In the genomic region with DNA sequence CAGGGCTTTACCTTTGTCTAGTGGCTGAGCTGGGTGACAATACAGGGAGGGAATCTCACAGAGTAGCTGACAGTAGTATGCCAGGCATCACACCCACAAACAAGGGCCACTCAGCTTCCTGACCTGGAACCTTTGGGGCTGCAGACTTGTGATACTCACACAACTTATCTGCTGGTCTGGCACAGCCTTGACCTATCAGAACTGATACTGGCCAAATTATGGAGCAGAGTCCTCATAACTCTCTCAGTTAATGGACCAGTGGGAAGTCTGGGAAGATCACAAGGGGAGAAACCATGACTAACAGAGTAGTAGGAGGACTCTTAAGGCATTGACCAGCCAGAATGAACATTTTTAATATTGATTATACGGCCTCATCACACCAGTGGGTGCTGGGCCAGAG, we compare ENCODE assay signal across 19 cellular contexts. TPM values are rescaled to one million over a fixed set of nuclear protein-coding genes. Genes with fewer than 3 reads are reported as not detected.
DNase-seq lines count a peak whose midpoint lies in the region; ATAC-seq and TF ChIP-seq lines count a peak whose summit lies in the region.
"Had no signal": no experiment of that assay in that cellular context is flagged by ENCODE, and none has a peak within 500 bp of the region (broad histone marks: within the 10 kb centered on the region; RNA-seq: fewer than 3 reads in every experiment).

No MANE protein-coding gene starts in this region.

- TF ChIP-seq POLR2A in IMR-90 (IDR thresholded peaks at IDR 0.05; ENCODE audit: low read depth, low read length): no peak
- TF ChIP-seq POLR2A in vagina (IDR thresholded peaks at IDR 0.05): no peak

- H3K4me3 Mint-ChIP-seq in activated CD8-positive, alpha-beta memory T cell treated with anti-CD3 and anti-CD28 coated beads, Interleukin-2, amount 10 ng/mL, durations not matched to agents 7 days and 5 days: no peak overlapping the region
- H3K4me3 Mint-ChIP-seq: B cell; CD4-positive, alpha-beta T cell; CD8-positive, alpha-beta T cell had no signal

- no peak for ATAC-seq in activated CD8-positive, alpha-beta memory T cell treated with anti-CD3 and anti-CD28 coated beads, Interleukin-2, amount 10 ng/mL, durations not matched to agents 7 days and 5 days
- ATAC-seq in IMR-90 (ENCODE audit: low read depth) (peak; percentile 21; the same call in 1 of the 2 replicates), GM21390 (IDR thresholded peaks at IDR 0.05; ENCODE audit: unreplicated experiment) (no peak)
- no peak for ATAC-seq in activated CD4-positive, CD25-positive, alpha-beta regulatory T cell treated with anti-CD3 and anti-CD28 coated beads, Interleukin-2, amount 50 U/mL, for 24 hours
- ATAC-seq: CD8-positive, alpha-beta T cell had no signal

- no peak overlapping the region for H3K9ac ChIP-seq in IMR-90 (ENCODE audit: low read depth, low read length)
- H3K9ac ChIP-seq: BLaER1 treated with 17β-estradiol and CSF1 and Interleukin-3, amounts not matched to agents 10 nM and 100 nM had no signal

- H4K5ac ChIP-seq in IMR-90 (ENCODE audit: low read depth, low read length): no peak overlapping the region

- no peak overlapping the region for H3K4ac ChIP-seq in IMR-90 (ENCODE audit: low read depth, low read length)

- no peak overlapping the region for H4K8ac ChIP-seq in IMR-90 (ENCODE audit: low read depth in 2 of 2, low read length in 2 of 2)

- no peaks in the 10 kb centered on the region for H3K9me1 ChIP-seq in IMR-90 (ENCODE audit: insufficient read depth, low read length)

- no peak overlapping the region for H3K23ac ChIP-seq in IMR-90 (ENCODE audit: low read depth, low read length)

- H2BK5ac ChIP-seq in IMR-90 (ENCODE audit: low read depth, low read length, poor library complexity, severe bottlenecking): no peak overlapping the region

- H3K9me3 Mint-ChIP-seq in activated CD8-positive, alpha-beta memory T cell treated with anti-CD3 and anti-CD28 coated beads, Interleukin-2, amount 10 ng/mL, durations not matched to agents 7 days and 5 days (ENCODE audit: low read depth): peaks cover 10% of the 10 kb centered on the region

- H3K27ac ChIP-seq in IMR-90 (ENCODE audit: insufficient read depth, low read length) (no peak overlapping the region), vagina (no peak overlapping the region)
- H3K27ac ChIP-seq: BLaER1 treated with 17β-estradiol and CSF1 and Interleukin-3, amounts not matched to agents 10 nM and 100 nM; C4-2B had no signal

- H3K27me3 ChIP-seq in IMR-90 (ENCODE audit: control insufficient read depth, insufficient read depth, low read length) (peaks cover 8% of the 10 kb centered on the region), vagina (no peaks in the 10 kb centered on the region)
- H3K27me3 ChIP-seq: BLaER1 treated with 17β-estradiol and CSF1 and Interleukin-3, amounts not matched to agents 10 nM and 100 nM had no signal

- H3K36me3 ChIP-seq in IMR-90 (ENCODE audit: control insufficient read depth, insufficient read depth, low read length): no peaks in the 10 kb centered on the region
- H3K36me3 ChIP-seq in vagina: no peaks in the 10 kb centered on the region
- H3K36me3 ChIP-seq: BLaER1 treated with 17β-estradiol and CSF1 and Interleukin-3, amounts not matched to agents 10 nM and 100 nM had no signal

- no CpG with 5 or more reads among the region's 1 CpG for WGBS in IMR-90 (ENCODE audit: extremely low coverage in 2 of 2, insufficient read length in 1 of 2), 2 experiments

- H2AK9ac ChIP-seq in IMR-90 (replicated peaks; ENCODE audit: low read depth, low read length, poor library complexity): no peak overlapping the region

- no peaks in the 10 kb centered on the region for H3K36me3 Mint-ChIP-seq in activated CD8-positive, alpha-beta memory T cell treated with anti-CD3 and anti-CD28 coated beads, Interleukin-2, amount 10 ng/mL, durations not matched to agents 7 days and 5 days

- H3K9me3 ChIP-seq in IMR-90 (ENCODE audit: control insufficient read depth, insufficient read depth, low read length) (peaks cover 3% of the 10 kb centered on the region), vagina (no peaks in the 10 kb centered on the region)

- dilution Hi-C loops in IMR-90 (cut with HindIII; ENCODE audit: low sequenced_read_pairs, unreplicated experiment): no loop called here

- peaks cover 18% of the 10 kb centered on the region for H3K27me3 Mint-ChIP-seq in activated CD8-positive, alpha-beta memory T cell treated with anti-CD3 and anti-CD28 coated beads, Interleukin-2, amount 10 ng/mL, durations not matched to agents 7 days and 5 days

- no peaks in the 10 kb centered on the region for H3K4me1 ChIP-seq in IMR-90 (ENCODE audit: control insufficient read depth, insufficient read depth, low read length)
- no peaks in the 10 kb centered on the region for H3K4me1 ChIP-seq in vagina
- H3K4me1 ChIP-seq: Caco-2 had no signal

- H2BK120ac ChIP-seq in IMR-90 (ENCODE audit: low read depth, low read length): no peak overlapping the region

- no peaks in the 10 kb centered on the region for H4K20me1 ChIP-seq in IMR-90 (ENCODE audit: insufficient read depth, low read length)
- H4K20me1 ChIP-seq: BLaER1 treated with 17β-estradiol and CSF1 and Interleukin-3, amounts not matched to agents 10 nM and 100 nM had no signal

- H2BK20ac ChIP-seq in IMR-90 (ENCODE audit: low read depth, low read length): no peak overlapping the region

- in situ Hi-C loops in IMR-90 (cut with MboI; ENCODE audit: low sequenced_read_pairs): no loop called here

- H2AK5ac ChIP-seq in IMR-90 (ENCODE audit: low read depth, low read length): no peak overlapping the region

- no peak overlapping the region for H3K4me2 ChIP-seq in IMR-90 (ENCODE audit: low read depth, low read length)
- H3K4me2 ChIP-seq: BLaER1 treated with 17β-estradiol and CSF1 and Interleukin-3, amounts not matched to agents 10 nM and 100 nM had no signal

- H2BK15ac ChIP-seq in IMR-90 (ENCODE audit: low read depth, low read length): no peak overlapping the region

- no peak overlapping the region for H3K14ac ChIP-seq in IMR-90 (replicated peaks; ENCODE audit: low read depth, low read length)

- DNase-seq in activated CD8-positive, alpha-beta memory T cell treated with anti-CD3 and anti-CD28 coated beads, Interleukin-2, amount 10 ng/mL, durations not matched to agents 7 days and 5 days: peak; percentile 1
- no peak for DNase-seq in activated CD8-positive, alpha-beta memory T cell treated with anti-CD3 and anti-CD28 coated beads for 24 hours
- no peak for DNase-seq in IMR-90
- peak; percentile 28 for DNase-seq in islet precursor cell
- DNase-seq in vagina (ENCODE audit: extremely low spot score in 2 of 2): peak; percentile 25 to 77
- no peak for DNase-seq in activated T-cell treated with anti-CD3 and anti-CD28 coated beads for 4 hours
- DNase-seq: 8988T; AML-193; Caco-2; Calu3; CD4-positive, alpha-beta T cell; CD8-positive, alpha-beta T cell; DMS79 treated with DMSO at 0.1 percent for 48 hours; GF-D8 had no signal

- H3K79me1 ChIP-seq in IMR-90 (ENCODE audit: low read depth in 1 of 2, low read length in 2 of 2): no peaks in the 10 kb centered on the region

- no peak overlapping the region for H3K56ac ChIP-seq in IMR-90 (ENCODE audit: extremely low read depth, insufficient read depth, low read length)

- POLR2A ChIA-PET in IMR-90 (lab: Charles Lee; ENCODE audit: unreplicated experiment): no interaction called here

- peaks cover 2% of the 10 kb centered on the region for H3K4me1 Mint-ChIP-seq in activated CD8-positive, alpha-beta memory T cell treated with anti-CD3 and anti-CD28 coated beads, Interleukin-2, amount 10 ng/mL, durations not matched to agents 7 days and 5 days

- intact Hi-C loops in IMR-90 (cut with micrococcal nuclease): no loop called here
- intact Hi-C loops in vagina (cut with DNase I): no loop called here

- TF ChIP-seq RAD21 in IMR-90 (IDR thresholded peaks at IDR 0.05; ENCODE audit: low read length): no peak

- BruUV-seq in IMR-90 (replicated peaks; lab: Mats Ljungman, UMichigan): no TSS peak

- CTCF ChIA-PET in activated CD8-positive, alpha-beta memory T cell treated with anti-CD3 and anti-CD28 coated beads, Interleukin-2, amount 10 ng/mL, durations not matched to agents 7 days and 5 days (lab: Charles Lee): no interaction called here
- CTCF ChIA-PET in IMR-90 (lab: Yijun Ruan, JAX): no interaction called here

- H3K18ac ChIP-seq in IMR-90 (ENCODE audit: low read depth, low read length): no peak overlapping the region

- no peak overlapping the region for H3K27ac Mint-ChIP-seq in activated CD8-positive, alpha-beta memory T cell treated with anti-CD3 and anti-CD28 coated beads, Interleukin-2, amount 10 ng/mL, durations not matched to agents 7 days and 5 days
- H3K27ac Mint-ChIP-seq: B cell; CD4-positive, alpha-beta T cell; CD8-positive, alpha-beta T cell had no signal

- TF ChIP-seq CTCF in IMR-90 (conservative IDR thresholded peaks at IDR 0.05; ENCODE audit: low read depth, low read length) (no peak), vagina (IDR thresholded peaks at IDR 0.05) (no peak)

- no peak overlapping the region for H2AFZ ChIP-seq in IMR-90 (replicated peaks; ENCODE audit: low read length, poor library complexity)

- H4K91ac ChIP-seq in IMR-90 (ENCODE audit: insufficient read depth, low read depth, low read length): no peak overlapping the region

- H3K4me3 ChIP-seq in IMR-90 (ENCODE audit: insufficient read depth, low read depth, low read length): no peak overlapping the region
- no peak overlapping the region for H3K4me3 ChIP-seq in vagina
- H3K4me3 ChIP-seq: BLaER1 treated with 17β-estradiol and CSF1 and Interleukin-3, amounts not matched to agents 10 nM and 100 nM had no signal

TF ChIP-seq in IMR-90, 13 proteins besides CTCF, POLR2A, EP300 and RAD21:
- TF ChIP-seq CHD1 (IDR thresholded peaks at IDR 0.05; ENCODE audit: low read depth, low read length): no peak
- TF ChIP-seq CEBPB (IDR thresholded peaks at IDR 0.05; ENCODE audit: low read depth, low read length): no peak

RNA-seq across cellular contexts. Expression of a gene that starts 19.4 kb away (rescaled TPM):
- 10 to 100 TPM; 28.3 to 35.3 TPM for total RNA-seq in activated CD8-positive, alpha-beta memory T cell treated with anti-CD3 and anti-CD28 coated beads, Interleukin-2, amount 10 ng/mL, durations not matched to agents 7 days and 5 days
- 14.2 and 16.4 TPM in 2 replicates for total RNA-seq in IMR-90 (2012; rRNA removed)
- polyA plus RNA-seq in IMR-90 (2012; rRNA removed): 24.2 and 28.1 TPM in 2 replicates
- polyA plus RNA-seq in IMR-90 (2012; cell fraction: cytosol; rRNA removed): 17.6 and 24.4 TPM in 2 replicates
- 7.7 and 15.2 TPM in 2 replicates for polyA plus RNA-seq in IMR-90 (2012; cell fraction: nucleus; rRNA removed; ENCODE audit: low replicate concordance)
- total RNA-seq in vagina: 17.4 TPM

RNA-seq across cellular contexts. Expression of a gene that starts 19.8 kb away (rescaled TPM):
- total RNA-seq in activated CD8-positive, alpha-beta memory T cell treated with anti-CD3 and anti-CD28 coated beads, Interleukin-2, amount 10 ng/mL, durations not matched to agents 7 days and 5 days: 10 to 100 TPM; 59.7 to 67.7 TPM
- 45.5 and 66.1 TPM in 2 replicates for total RNA-seq in IMR-90 (2012; rRNA removed)
- 87.8 and 117 TPM in 2 replicates for polyA plus RNA-seq in IMR-90 (2012; rRNA removed)
- 66.5 and 71.6 TPM in 2 replicates for polyA plus RNA-seq in IMR-90 (2012; cell fraction: cytosol; rRNA removed)
- polyA plus RNA-seq in IMR-90 (2012; cell fraction: nucleus; rRNA removed; ENCODE audit: low replicate concordance): 26.7 and 31.5 TPM in 2 replicates
- 27.5 TPM for total RNA-seq in vagina

Comparison
In these comparisons a context has a peak if more than half of its experiments do, and no peak if none do; other contexts are left out.
1. DNase-seq: peak in activated CD8-positive, alpha-beta memory T cell treated with anti-CD3 and anti-CD28 coated beads, Interleukin-2, amount 10 ng/mL, durations not matched to agents 7 days and 5 days (single experiment), islet precursor cell (single experiment) and vagina (2 of 2); none in activated CD8-positive, alpha-beta memory T cell treated with anti-CD3 and anti-CD28 coated beads for 24 hours (single experiment), IMR-90 (single experiment) and activated T-cell treated with anti-CD3 and anti-CD28 coated beads for 4 hours (single experiment).